ENCODE assay signal across 32 cellular contexts in the genomic region with DNA sequence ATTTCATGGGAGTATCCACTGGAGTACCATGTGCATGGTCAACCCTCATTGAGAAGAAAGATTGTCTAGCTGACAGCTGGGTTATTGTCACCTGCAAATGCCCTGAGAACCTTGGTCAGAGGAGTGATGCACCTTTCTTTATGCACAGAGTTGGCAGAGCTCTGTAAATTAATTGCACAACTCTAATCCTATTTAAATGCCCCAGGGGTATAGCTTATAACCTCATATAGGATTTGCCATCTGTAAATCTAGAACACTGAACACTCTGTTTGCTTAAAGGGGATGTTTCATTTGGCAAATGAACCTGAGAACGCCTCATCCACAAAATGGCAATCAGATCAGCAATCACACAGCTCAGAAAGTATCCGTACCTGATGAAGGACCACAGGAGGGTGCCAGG.
"Had no signal": no experiment of that assay in that cellular context is flagged by ENCODE, and none has a peak within 500 bp of the region (broad histone marks: within the 10 kb centered on the region; RNA-seq: fewer than 3 reads in every experiment).

No MANE protein-coding gene starts in this region.

- H3K9me3 ChIP-seq: adrenal gland, body of pancreas, esophagus squamous epithelium, gastroesophageal sphincter, heart right ventricle had no signal

- DNase-seq: activated CD4-positive, alpha-beta memory T cell treated with anti-CD3 and anti-CD28 coated beads for 36 hours; activated CD4-positive, alpha-beta T cell treated with anti-CD3 and anti-CD28 coated beads for 36 hours; activated CD4-positive, alpha-beta T cell treated with anti-CD3 and anti-CD28 coated beads, Interleukin-2, amount 10 ng/mL, durations not matched to agents 24 days and 14 days; activated CD4-positive, CD25-positive, alpha-beta regulatory T cell; activated CD4-positive, CD25-positive, alpha-beta regulatory T cell treated with anti-CD3 and anti-CD28 coated beads, Interleukin-2, amount 50 U/mL, for 72 hours; activated CD8-positive, alpha-beta memory T cell treated with anti-CD3 and anti-CD28 coated beads, Interleukin-2, amount 10 ng/mL, durations not matched to agents 7 days and 5 days; activated CD8-positive, alpha-beta memory T cell treated with anti-CD3 and anti-CD28 coated beads, Interleukin-2, amount 50 U/mL, for 4 hours; activated CD8-positive, alpha-beta T cell treated with anti-CD3 and anti-CD28 coated beads, Interleukin-2, amount 10 ng/mL, durations not matched to agents 7 days and 5 days; activated effector memory CD4-positive, alpha-beta T cell treated with anti-CD3 and anti-CD28 coated beads, Interleukin-2, amount 50 U/mL, for 16 hours; activated naive CD4-positive, alpha-beta T cell treated with anti-CD3 and anti-CD28 coated beads for 36 hours; activated naive CD8-positive, alpha-beta T cell treated with anti-CD3 and anti-CD28 coated beads for 36 hours; activated naive CD8-positive, alpha-beta T cell treated with anti-CD3 and anti-CD28 coated beads, Interleukin-2, amount 50 U/mL, for 24 hours; activated T-cell treated with anti-CD3 and anti-CD28 coated beads, Interleukin-2, amount 50 U/mL, for 1 hour; activated T-cell treated with anti-CD3 and anti-CD28 coated beads, Interleukin-2, amount 50 U/mL, for 48 hours; adrenal gland; amygdala; aorta; body of pancreas; cortex of kidney; dermis blood vessel endothelial cell; effector CD4-positive, alpha-beta T cell; effector memory CD8-positive, alpha-beta T cell; erythroblast; esophagus squamous epithelium; foreskin melanocyte; heart right ventricle; T-helper 2 cell had no signal

- H3K79me2 ChIP-seq: hepatocyte had no signal

- H3K27ac ChIP-seq: adrenal gland, body of pancreas, esophagus squamous epithelium, gastroesophageal sphincter, heart right ventricle, hepatocyte had no signal

- H3K36me3 ChIP-seq: adrenal gland, esophagus squamous epithelium, gastroesophageal sphincter, heart right ventricle had no signal

- H3K4me3 Mint-ChIP-seq: activated CD4-positive, alpha-beta memory T cell treated with anti-CD3 and anti-CD28 coated beads for 36 hours; activated CD4-positive, alpha-beta T cell treated with anti-CD3 and anti-CD28 coated beads for 36 hours; activated CD4-positive, alpha-beta T cell treated with anti-CD3 and anti-CD28 coated beads, Interleukin-2, amount 10 ng/mL, durations not matched to agents 24 days and 14 days; activated CD8-positive, alpha-beta memory T cell treated with anti-CD3 and anti-CD28 coated beads, Interleukin-2, amount 10 ng/mL, durations not matched to agents 7 days and 5 days; activated CD8-positive, alpha-beta T cell treated with anti-CD3 and anti-CD28 coated beads, Interleukin-2, amount 10 ng/mL, durations not matched to agents 7 days and 5 days; activated naive CD4-positive, alpha-beta T cell treated with anti-CD3 and anti-CD28 coated beads for 36 hours; activated naive CD4-positive, alpha-beta T cell treated with anti-CD3 and anti-CD28 coated beads, Interleukin-2, amount 50 U/mL, for 24 hours; activated naive CD8-positive, alpha-beta T cell treated with anti-CD3 and anti-CD28 coated beads for 36 hours; activated naive CD8-positive, alpha-beta T cell treated with anti-CD3 and anti-CD28 coated beads, Interleukin-2, amount 50 U/mL, for 24 hours; activated T-helper 1 cell treated with anti-CD3 and anti-CD28 coated beads, Interleukin-12 subunit alpha, Interleukin-12 subunit beta, Interleukin-2, Interleukin-4 antibody, amounts not matched to agents 30 ng/mL and 10 ng/mL and 1 ng/mL, durations not matched to agents 14 hours and 24 hours and 36 hours; effector memory CD8-positive, alpha-beta T cell had no signal

- H3K27me3 ChIP-seq: adrenal gland, body of pancreas, hepatocyte had no signal

- H3K9me3 Mint-ChIP-seq: activated CD4-positive, alpha-beta memory T cell treated with anti-CD3 and anti-CD28 coated beads for 36 hours; activated CD4-positive, alpha-beta T cell treated with anti-CD3 and anti-CD28 coated beads, Interleukin-2, amount 10 ng/mL, durations not matched to agents 24 days and 14 days; activated naive CD4-positive, alpha-beta T cell treated with anti-CD3 and anti-CD28 coated beads for 36 hours; activated naive CD4-positive, alpha-beta T cell treated with anti-CD3 and anti-CD28 coated beads, Interleukin-2, amount 50 U/mL, for 24 hours; activated naive CD8-positive, alpha-beta T cell treated with anti-CD3 and anti-CD28 coated beads for 36 hours; activated naive CD8-positive, alpha-beta T cell treated with anti-CD3 and anti-CD28 coated beads, Interleukin-2, amount 50 U/mL, for 24 hours; activated T-helper 1 cell treated with anti-CD3 and anti-CD28 coated beads, Interleukin-12 subunit alpha, Interleukin-12 subunit beta, Interleukin-2, Interleukin-4 antibody, amounts not matched to agents 30 ng/mL and 10 ng/mL and 1 ng/mL, durations not matched to agents 14 hours and 24 hours and 36 hours; activated T-helper 2 cell treated with anti-CD3 and anti-CD28 coated beads, Interferon-gamma antibody, Interleukin-2, Interleukin-4, amounts not matched to agents 10 μg/mL and 5 μg/mL and 100 μg/mL, durations not matched to agents 14 hours and 24 hours and 36 hours; effector memory CD8-positive, alpha-beta T cell had no signal

- H3K4me3 ChIP-seq: adrenal gland, body of pancreas, esophagus squamous epithelium, gastroesophageal sphincter, heart right ventricle, hepatocyte had no signal

- H3K4me1 Mint-ChIP-seq: activated CD4-positive, alpha-beta T cell treated with anti-CD3 and anti-CD28 coated beads for 36 hours; activated CD4-positive, alpha-beta T cell treated with anti-CD3 and anti-CD28 coated beads, Interleukin-2, amount 10 ng/mL, durations not matched to agents 24 days and 14 days; activated CD8-positive, alpha-beta memory T cell treated with anti-CD3 and anti-CD28 coated beads, Interleukin-2, amount 10 ng/mL, durations not matched to agents 7 days and 5 days; activated naive CD4-positive, alpha-beta T cell treated with anti-CD3 and anti-CD28 coated beads, Interleukin-2, amount 50 U/mL, for 24 hours; activated naive CD8-positive, alpha-beta T cell treated with anti-CD3 and anti-CD28 coated beads for 36 hours; activated naive CD8-positive, alpha-beta T cell treated with anti-CD3 and anti-CD28 coated beads, Interleukin-2, amount 50 U/mL, for 24 hours had no signal

- H3K27ac Mint-ChIP-seq: activated CD4-positive, alpha-beta memory T cell treated with anti-CD3 and anti-CD28 coated beads for 36 hours; activated CD4-positive, alpha-beta T cell treated with anti-CD3 and anti-CD28 coated beads for 36 hours; activated CD4-positive, alpha-beta T cell treated with anti-CD3 and anti-CD28 coated beads, Interleukin-2, amount 10 ng/mL, durations not matched to agents 24 days and 14 days; activated CD8-positive, alpha-beta memory T cell treated with anti-CD3 and anti-CD28 coated beads, Interleukin-2, amount 10 ng/mL, durations not matched to agents 7 days and 5 days; activated CD8-positive, alpha-beta T cell treated with anti-CD3 and anti-CD28 coated beads, Interleukin-2, amount 10 ng/mL, durations not matched to agents 7 days and 5 days; activated naive CD4-positive, alpha-beta T cell treated with anti-CD3 and anti-CD28 coated beads for 36 hours; activated naive CD4-positive, alpha-beta T cell treated with anti-CD3 and anti-CD28 coated beads, Interleukin-2, amount 50 U/mL, for 24 hours; activated naive CD8-positive, alpha-beta T cell treated with anti-CD3 and anti-CD28 coated beads for 36 hours; activated naive CD8-positive, alpha-beta T cell treated with anti-CD3 and anti-CD28 coated beads, Interleukin-2, amount 50 U/mL, for 24 hours; activated T-helper 1 cell treated with anti-CD3 and anti-CD28 coated beads, Interleukin-12 subunit alpha, Interleukin-12 subunit beta, Interleukin-2, Interleukin-4 antibody, amounts not matched to agents 30 ng/mL and 10 ng/mL and 1 ng/mL, durations not matched to agents 14 hours and 24 hours and 36 hours; activated T-helper 2 cell treated with anti-CD3 and anti-CD28 coated beads, Interferon-gamma antibody, Interleukin-2, Interleukin-4, amounts not matched to agents 10 μg/mL and 5 μg/mL and 100 μg/mL, durations not matched to agents 14 hours and 24 hours and 36 hours; effector memory CD8-positive, alpha-beta T cell had no signal

- H3K4me2 ChIP-seq: hepatocyte had no signal

- H3K4me1 ChIP-seq: adrenal gland, body of pancreas, esophagus squamous epithelium, gastroesophageal sphincter, heart right ventricle had no signal

- H3K36me3 Mint-ChIP-seq: activated CD4-positive, alpha-beta memory T cell treated with anti-CD3 and anti-CD28 coated beads for 36 hours; activated CD8-positive, alpha-beta memory T cell treated with anti-CD3 and anti-CD28 coated beads, Interleukin-2, amount 10 ng/mL, durations not matched to agents 7 days and 5 days; activated naive CD4-positive, alpha-beta T cell treated with anti-CD3 and anti-CD28 coated beads, Interleukin-2, amount 50 U/mL, for 24 hours; activated naive CD8-positive, alpha-beta T cell treated with anti-CD3 and anti-CD28 coated beads for 36 hours had no signal

- H3K27me3 Mint-ChIP-seq: activated CD4-positive, alpha-beta T cell treated with anti-CD3 and anti-CD28 coated beads for 36 hours; activated naive CD4-positive, alpha-beta T cell treated with anti-CD3 and anti-CD28 coated beads, Interleukin-2, amount 50 U/mL, for 24 hours had no signal

- H2AFZ ChIP-seq: hepatocyte had no signal
